ENCODE assay signal across 13 cellular contexts in the genomic region with DNA sequence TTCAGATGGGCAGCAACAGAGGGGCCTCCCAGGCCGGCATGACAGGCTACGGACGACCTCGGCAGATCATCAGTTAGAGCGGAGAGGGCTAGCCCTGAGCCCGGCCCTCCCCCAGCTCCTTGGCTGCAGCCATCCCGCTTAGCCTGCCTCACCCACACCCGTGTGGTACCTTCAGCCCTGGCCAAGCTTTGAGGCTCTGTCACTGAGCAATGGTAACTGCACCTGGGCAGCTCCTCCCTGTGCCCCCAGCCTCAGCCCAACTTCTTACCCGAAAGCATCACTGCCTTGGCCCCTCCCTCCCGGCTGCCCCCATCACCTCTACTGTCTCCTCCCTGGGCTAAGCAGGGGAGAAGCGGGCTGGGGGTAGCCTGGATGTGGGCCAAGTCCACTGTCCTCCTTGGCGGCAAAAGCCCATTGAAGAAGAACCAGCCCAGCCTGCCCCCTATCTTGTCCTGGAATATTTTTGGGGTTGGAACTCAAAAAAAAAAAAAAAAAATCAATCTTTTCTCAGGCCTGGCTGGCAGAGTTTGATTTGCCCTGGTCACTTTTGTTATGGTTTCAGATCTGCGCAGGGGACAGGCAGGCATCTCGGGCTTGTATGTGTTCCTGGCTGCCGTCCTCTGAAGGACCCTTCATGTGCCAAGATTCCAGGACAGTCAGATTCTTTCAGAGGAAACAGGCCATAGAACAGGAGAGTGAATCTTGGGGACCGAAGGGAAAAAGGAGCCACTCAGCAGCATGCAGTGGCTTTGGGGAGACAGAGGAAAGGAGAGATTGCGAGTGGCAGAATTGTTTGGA. TPM values are rescaled to one million over a fixed set of nuclear protein-coding genes. Genes with fewer than 3 reads are reported as not detected.
DNase-seq lines count a peak whose midpoint lies in the region; ATAC-seq and TF ChIP-seq lines count a peak whose summit lies in the region.
"Had no signal": no experiment of that assay in that cellular context is flagged by ENCODE, and none has a peak within 500 bp of the region (broad histone marks: within the 10 kb centered on the region; RNA-seq: fewer than 3 reads in every experiment).

No MANE protein-coding gene starts in this region.

- peak overlapping the region; percentile 67 to 77 for H3K27ac Mint-ChIP-seq in natural killer cell
- no peak overlapping the region for H3K27ac Mint-ChIP-seq in natural killer cell treated with Interleukin-12 subunit alpha and Interleukin-12 subunit beta and Interleukin-15 and Interleukin-18, amount 100 ng/mL, for 72 hours
- no peak overlapping the region for H3K27ac Mint-ChIP-seq in progenitor cell of endocrine pancreas

- WGBS in esophagus, 2 donors, result 75 to 79% methylated on average over 17 of the region's 17 CpGs
- WGBS in neuronal stem cell (ENCODE audit: extremely low coverage in 2 of 2, insufficient read length in 2 of 2, insufficient replicate concordance in 1 of 2), 2 donors, result no CpG with 5 or more reads among the region's 17 CpGs

- H3K27me3 Mint-ChIP-seq in natural killer cell (ENCODE audit: low read depth in 2 of 2), result no peaks in the 10 kb centered on the region
- no peaks in the 10 kb centered on the region for H3K27me3 Mint-ChIP-seq in natural killer cell treated with Interleukin-12 subunit alpha and Interleukin-12 subunit beta and Interleukin-15 and Interleukin-18, amount 100 ng/mL, for 72 hours
- peaks cover 7% of the 10 kb centered on the region for H3K27me3 Mint-ChIP-seq in progenitor cell of endocrine pancreas

- H3K36me3 Mint-ChIP-seq in natural killer cell (peaks cover 8% of the 10 kb centered on the region), progenitor cell of endocrine pancreas (ENCODE audit: insufficient read depth) (peaks cover 5% of the 10 kb centered on the region)
- peaks cover 6% of the 10 kb centered on the region for H3K36me3 Mint-ChIP-seq in natural killer cell treated with Interleukin-12 subunit alpha and Interleukin-12 subunit beta and Interleukin-15 and Interleukin-18, amount 100 ng/mL, for 72 hours

- DNase-seq in natural killer cell (no peak), neuronal stem cell (ENCODE audit: low spot score) (no peak), vagina (ENCODE audit: extremely low spot score in 2 of 2) (no peak), progenitor cell of endocrine pancreas (ENCODE audit: low spot score, unreplicated experiment) (no peak), ureter (ENCODE audit: low spot score) (no peak)
- no peak for DNase-seq in natural killer cell treated with Interleukin-12 subunit alpha and Interleukin-12 subunit beta and Interleukin-15 and Interleukin-18, amount 100 ng/mL, for 72 hours (ENCODE audit: low spot score)
- DNase-seq: cortex of kidney, NCI-H1436 treated with DMSO at 0.1 percent for 48 hours, NCI-H748 treated with DMSO at 0.1 percent for 48 hours, SJCRH30 had no signal

- no peak overlapping the region for H2BK15ac ChIP-seq in neuronal stem cell (ENCODE audit: low read length)

- intact Hi-C loops in natural killer cell (cut with micrococcal nuclease), result no loop called here
- intact Hi-C loops in vagina (cut with DNase I), result no loop called here

- H3K4ac ChIP-seq in neuronal stem cell (ENCODE audit: low read length), result no peak overlapping the region

- H2AK5ac ChIP-seq in neuronal stem cell (ENCODE audit: low read depth, low read length), result no peak overlapping the region

- H3K27me3 ChIP-seq in esophagus (ENCODE audit: control insufficient read depth in 1 of 2, insufficient read depth in 2 of 2, low read length in 2 of 2), result no peaks in the 10 kb centered on the region
- H3K27me3 ChIP-seq in neuronal stem cell (ENCODE audit: control insufficient read depth in 3 of 3, insufficient read depth in 3 of 3, low read depth in 1 of 3, low read length in 3 of 3), result no peaks in the 10 kb centered on the region
- H3K27me3 ChIP-seq in vagina, result no peaks in the 10 kb centered on the region
- H3K27me3 ChIP-seq: BLaER1, SJCRH30 had no signal

- H2BK120ac ChIP-seq in neuronal stem cell (ENCODE audit: low read depth, low read length), result no peak overlapping the region

- no peak for TF ChIP-seq POLR2A in vagina (IDR thresholded peaks at IDR 0.05)

- H3K4me3 ChIP-seq in esophagus (ENCODE audit: low read depth in 1 of 2, low read length in 2 of 2), result no peak overlapping the region
- H3K4me3 ChIP-seq in neuronal stem cell (ENCODE audit: low read length in 2 of 2), result no peak overlapping the region
- peak overlapping the region; percentile 46 to 54 for H3K4me3 ChIP-seq in vagina
- H3K4me3 ChIP-seq: BLaER1, SJCRH30 had no signal

- no peak overlapping the region for H3K14ac ChIP-seq in neuronal stem cell (ENCODE audit: low read length)

- H3K27ac ChIP-seq in esophagus (ENCODE audit: low read depth in 2 of 2, low read length in 1 of 2), result peak overlapping the region; percentile 36 to 70
- H3K27ac ChIP-seq in neuronal stem cell (replicated peaks; ENCODE audit: low read length), result no peak overlapping the region
- H3K27ac ChIP-seq in vagina, result peak overlapping the region; percentile 78
- H3K27ac ChIP-seq: BLaER1, SJCRH30 had no signal

- H2BK12ac ChIP-seq in neuronal stem cell (ENCODE audit: low read length), result no peak overlapping the region

- no peak overlapping the region for H4K8ac ChIP-seq in neuronal stem cell (ENCODE audit: low read depth, low read length)

- H3K9me3 ChIP-seq in esophagus (ENCODE audit: control insufficient read depth in 2 of 2, insufficient read depth in 1 of 2, low read depth in 1 of 2, low read length in 1 of 2), result no peaks in the 10 kb centered on the region
- no peaks in the 10 kb centered on the region for H3K9me3 ChIP-seq in neuronal stem cell (replicated peaks in 1 of 2; ENCODE audit: control insufficient read depth in 2 of 2, insufficient read depth in 1 of 2, low read depth in 1 of 2, low read length in 2 of 2)
- H3K9me3 ChIP-seq in vagina, result no peaks in the 10 kb centered on the region
- H3K9me3 ChIP-seq: BLaER1, SJCRH30 had no signal

- ATAC-seq in natural killer cell, result no peak
- ATAC-seq in natural killer cell treated with Interleukin-12 subunit alpha and Interleukin-12 subunit beta and Interleukin-15 and Interleukin-18, amount 100 ng/mL, for 72 hours, result no peak
- no peak for ATAC-seq in HG02852 (IDR thresholded peaks at IDR 0.05; ENCODE audit: unreplicated experiment)

- H3K4me3 Mint-ChIP-seq in natural killer cell (no peak overlapping the region), progenitor cell of endocrine pancreas (ENCODE audit: low read depth) (no peak overlapping the region)
- no peak overlapping the region for H3K4me3 Mint-ChIP-seq in natural killer cell treated with Interleukin-12 subunit alpha and Interleukin-12 subunit beta and Interleukin-15 and Interleukin-18, amount 100 ng/mL, for 72 hours

- H3K4me1 ChIP-seq in esophagus (ENCODE audit: control insufficient read depth in 2 of 2, insufficient read depth in 2 of 2, low read length in 1 of 2) (peaks cover 0 to 2% of the 10 kb centered on the region in 2 donors), neuronal stem cell (ENCODE audit: control insufficient read depth in 2 of 2, insufficient read depth in 1 of 2, low read depth in 1 of 2, low read length in 2 of 2) (peaks cover 3 to 22% of the 10 kb centered on the region in 2 donors), vagina (no peaks in the 10 kb centered on the region)
- H3K4me1 ChIP-seq: SJCRH30 had no signal

- TF ChIP-seq CTCF in natural killer cell (IDR thresholded peaks at IDR 0.05) (no peak), vagina (IDR thresholded peaks at IDR 0.05) (no peak), progenitor cell of endocrine pancreas (IDR thresholded peaks at IDR 0.05; ENCODE audit: unreplicated experiment) (no peak)

- H3K9me3 Mint-ChIP-seq in natural killer cell (no peaks in the 10 kb centered on the region), progenitor cell of endocrine pancreas (ENCODE audit: low read depth) (no peaks in the 10 kb centered on the region)
- no peaks in the 10 kb centered on the region for H3K9me3 Mint-ChIP-seq in natural killer cell treated with Interleukin-12 subunit alpha and Interleukin-12 subunit beta and Interleukin-15 and Interleukin-18, amount 100 ng/mL, for 72 hours

- H3K79me1 ChIP-seq in neuronal stem cell (ENCODE audit: low read depth, low read length), result no peaks in the 10 kb centered on the region

- peak overlapping the region; percentile 29 for H3K23ac ChIP-seq in neuronal stem cell (ENCODE audit: low read depth, low read length, poor library complexity)

- H3K18ac ChIP-seq in neuronal stem cell (ENCODE audit: low read length), result no peak overlapping the region

- no peak overlapping the region for H2BK5ac ChIP-seq in neuronal stem cell (ENCODE audit: low read length)

- no peak overlapping the region for H3K4me2 ChIP-seq in neuronal stem cell (ENCODE audit: insufficient read depth, low read length, poor library complexity, severe bottlenecking)
- H3K4me2 ChIP-seq: BLaER1 had no signal

- H4K91ac ChIP-seq in neuronal stem cell (ENCODE audit: low read depth, low read length, poor library complexity), result no peak overlapping the region

- peaks cover 0 to 17% of the 10 kb centered on the region in 2 donors for H3K36me3 ChIP-seq in esophagus (ENCODE audit: control insufficient read depth in 2 of 2, insufficient read depth in 2 of 2, low read length in 1 of 2)
- H3K36me3 ChIP-seq in neuronal stem cell (replicated peaks in 1 of 2; ENCODE audit: control insufficient read depth in 2 of 2, insufficient read depth in 2 of 2, low read length in 2 of 2), result peaks cover 16 to 19% of the 10 kb centered on the region in 2 donors
- H3K36me3 ChIP-seq in vagina, result peaks cover 0 to 23% of the 10 kb centered on the region in 2 donors
- H3K36me3 ChIP-seq: SJCRH30 had no signal

- no peak overlapping the region for H3K9ac ChIP-seq in neuronal stem cell (ENCODE audit: low read depth, low read length, poor library complexity)
- H3K9ac ChIP-seq: BLaER1 had no signal

- H2AFZ ChIP-seq in neuronal stem cell (ENCODE audit: low read length), result no peak overlapping the region

- H3K4me1 Mint-ChIP-seq in natural killer cell (peaks cover 0 to 10% of the 10 kb centered on the region in 2 donors), progenitor cell of endocrine pancreas (ENCODE audit: low read depth) (no peaks in the 10 kb centered on the region)
- H3K4me1 Mint-ChIP-seq in natural killer cell treated with Interleukin-12 subunit alpha and Interleukin-12 subunit beta and Interleukin-15 and Interleukin-18, amount 100 ng/mL, for 72 hours (ENCODE audit: low read depth in 2 of 2), result peaks cover 0 to 3% of the 10 kb centered on the region in 2 donors

RNA-seq across cellular contexts. Expression of a gene that starts 5.3 kb away (rescaled TPM):
- total RNA-seq in natural killer cell (10 to 100 TPM in 1 of 3 donors, 1 to 10 TPM in 2; 8.2 to 18.0 (median 8.3) TPM), vagina (1,935 TPM), progenitor cell of endocrine pancreas (41.4 and 72.6 TPM in 2 replicates), ureter (1,521 TPM)
- 1 to 10 TPM; 4.8 to 7.4 TPM for total RNA-seq in natural killer cell treated with Interleukin-12 subunit alpha and Interleukin-12 subunit beta and Interleukin-15 and Interleukin-18, amount 100 ng/mL, for 72 hours
- 1,000 to 10,000 TPM in 1 of 2 donors, 100 to 1,000 TPM in 1; 469 to 1,217 TPM for polyA plus RNA-seq in esophagus
- 159 TPM for polyA plus RNA-seq in neuronal stem cell (2013, experiment 1 of 2)
- 154 TPM for polyA plus RNA-seq in neuronal stem cell (2013, experiment 2 of 2)

RNA-seq across cellular contexts. Expression of a gene that starts 25.9 kb away (rescaled TPM):
- 100 to 1,000 TPM in 1 of 3 donors, 10 to 100 TPM in 2; 80.0 to 111 (median 82.0) TPM for total RNA-seq in natural killer cell
- total RNA-seq in natural killer cell treated with Interleukin-12 subunit alpha and Interleukin-12 subunit beta and Interleukin-15 and Interleukin-18, amount 100 ng/mL, for 72 hours, result 10 to 100 TPM; 23.1 to 30.3 TPM
- 10 to 100 TPM in 1 of 2 donors, 1 to 10 TPM in 1; 8.3 to 11.3 TPM for polyA plus RNA-seq in esophagus
- 16.9 TPM for polyA plus RNA-seq in neuronal stem cell (2013, experiment 1 of 2)
- polyA plus RNA-seq in neuronal stem cell (2013, experiment 2 of 2), result 17.7 TPM
- total RNA-seq in vagina, result 24.8 TPM
- 44.7 and 52.6 TPM in 2 replicates for total RNA-seq in progenitor cell of endocrine pancreas
- 36.5 TPM for total RNA-seq in ureter

RNA-seq across cellular contexts. Expression of a gene that starts 27.4 kb away (rescaled TPM):
- total RNA-seq in natural killer cell (100 to 1,000 TPM; 397 to 471 (median 441) TPM), vagina (63.8 TPM), progenitor cell of endocrine pancreas (59.4 and 62.3 TPM in 2 replicates), ureter (99.6 TPM)
- total RNA-seq in natural killer cell treated with Interleukin-12 subunit alpha and Interleukin-12 subunit beta and Interleukin-15 and Interleukin-18, amount 100 ng/mL, for 72 hours, result 100 to 1,000 TPM; 140 to 206 TPM
- 10 to 100 TPM; 22.8 to 37.3 TPM for polyA plus RNA-seq in esophagus
- 12.7 TPM for polyA plus RNA-seq in neuronal stem cell (2013, experiment 1 of 2)
- 12.2 TPM for polyA plus RNA-seq in neuronal stem cell (2013, experiment 2 of 2)

RNA-seq across cellular contexts. Expression of a gene that starts 28.0 kb away (rescaled TPM):
- total RNA-seq in natural killer cell, result 10 to 100 TPM; 13.7 to 20.7 (median 17.3) TPM
- 10 to 100 TPM; 18.9 to 21.6 TPM for total RNA-seq in natural killer cell treated with Interleukin-12 subunit alpha and Interleukin-12 subunit beta and Interleukin-15 and Interleukin-18, amount 100 ng/mL, for 72 hours
- polyA plus RNA-seq in esophagus, result 1 to 10 TPM; 5.9 to 6.6 TPM
- 20.9 TPM for polyA plus RNA-seq in neuronal stem cell (2013, experiment 1 of 2)
- 21.5 TPM for polyA plus RNA-seq in neuronal stem cell (2013, experiment 2 of 2)
- 10.8 TPM for total RNA-seq in vagina
- total RNA-seq in progenitor cell of endocrine pancreas, result 53.9 and 55.8 TPM in 2 replicates
- total RNA-seq in ureter, result 32.1 TPM

Comparison
In these comparisons a context has a peak if more than half of its experiments do, and no peak if none do; other contexts are left out.
1. H3K27ac Mint-ChIP-seq: peak in natural killer cell (2 of 2); none in natural killer cell treated with Interleukin-12 subunit alpha and Interleukin-12 subunit beta and Interleukin-15 and Interleukin-18, amount 100 ng/mL, for 72 hours (0 of 2) and progenitor cell of endocrine pancreas (single experiment).
2. H3K4me3 ChIP-seq: peak in vagina (2 of 2); none in esophagus (0 of 2) and neuronal stem cell (0 of 2).
3. RNA of a gene that starts 5.3 kb away (total RNA-seq): 1,935 TPM in vagina (single experiment) and 1,521 TPM in ureter (single experiment); 41.4 to 72.6 TPM in progenitor cell of endocrine pancreas, 8.2 to 18.0 TPM in natural killer cell and 4.8 to 7.4 TPM in natural killer cell treated with Interleukin-12 subunit alpha and Interleukin-12 subunit beta and Interleukin-15 and Interleukin-18, amount 100 ng/mL, for 72 hours; every median in the first group is over 10 times any median in the second.